ENCODE assay signal across 8 cellular contexts in genomic region chr12:46825526-46826414, GRCh38. TPM values are rescaled to one million over a fixed set of nuclear protein-coding genes. Genes with fewer than 3 reads are reported as not detected.
DNase-seq lines count a peak whose midpoint lies in the region; ATAC-seq, FAIRE-seq and TF ChIP-seq lines count a peak whose summit lies in the region.

TSS of gene SLC38A4 (minus strand) at chr12:46825997. CDS start at chr12:46793071, 32,926 bp downstream.

- intact Hi-C loops in gastrocnemius medialis (cut with DNase I; ENCODE audit: low total_unique reads) = loop anchor here (2.0 kb wide), 1 partner anchor 149 kb away; no protein-coding TSS in a partner anchor

- H3K36me3 ChIP-seq in iPS-15b (ENCODE audit: control insufficient read depth, insufficient read depth, low read length) = no peaks in the 10 kb centered on the region
- no peaks in the 10 kb centered on the region for H3K36me3 ChIP-seq in gastrocnemius medialis
- H3K36me3 ChIP-seq in effector memory CD4-positive, alpha-beta T cell (ENCODE audit: control insufficient read depth, insufficient read depth, low read length) = no peaks in the 10 kb centered on the region

- H3K27me3 ChIP-seq in iPS-15b (ENCODE audit: control insufficient read depth, insufficient read depth, low read length) = peaks cover 58% of the 10 kb centered on the region
- no peaks in the 10 kb centered on the region for H3K27me3 ChIP-seq in gastrocnemius medialis
- H3K27me3 ChIP-seq in effector memory CD4-positive, alpha-beta T cell (replicated peaks; ENCODE audit: control insufficient read depth, insufficient read depth, low read length, poor library complexity, severe bottlenecking) = peaks cover 11% of the 10 kb centered on the region

- no peak for TF ChIP-seq POLR2A in H54 (IDR thresholded peaks at IDR 0.05; ENCODE audit: low read depth, low read length)
- no peak for TF ChIP-seq POLR2A in gastrocnemius medialis (IDR thresholded peaks at IDR 0.05)

- H3K4me1 ChIP-seq in iPS-15b (ENCODE audit: control insufficient read depth, insufficient read depth, low read length) (peaks cover 7% of the 10 kb centered on the region), gastrocnemius medialis (peaks cover 12 to 29% of the 10 kb centered on the region in 2 donors)
- H3K4me1 ChIP-seq in effector memory CD4-positive, alpha-beta T cell (ENCODE audit: control insufficient read depth, insufficient read depth, low read length, poor library complexity, severe bottlenecking) = no peaks in the 10 kb centered on the region

- peak in 3 of 5 experiments; percentile 23 to 50 (median 37) for TF ChIP-seq CTCF in gastrocnemius medialis (IDR thresholded peaks at IDR 0.05 in 4 of 5, conservative IDR thresholded peaks at IDR 0.05 in 1 of 5)

- H3K9me3 ChIP-seq in iPS-15b (ENCODE audit: control insufficient read depth, insufficient read depth, low read length) = no peaks in the 10 kb centered on the region
- no peaks in the 10 kb centered on the region for H3K9me3 ChIP-seq in gastrocnemius medialis
- H3K9me3 ChIP-seq in effector memory CD4-positive, alpha-beta T cell (ENCODE audit: control insufficient read depth, low read length) = no peaks in the 10 kb centered on the region

- H3K4me3 ChIP-seq in iPS-15b (ENCODE audit: low read depth, low read length) (peak within 1 kb of the TSS; percentile 58), gastrocnemius medialis (peak within 1 kb of the TSS; percentile 39 to 48 (median 44))
- H3K4me3 ChIP-seq in effector memory CD4-positive, alpha-beta T cell (ENCODE audit: insufficient read depth, low read depth, low read length, poor library complexity, severe bottlenecking) = no peak within 1 kb of the TSS

- peak; percentile 43 for DNase-seq in H54 (ENCODE audit: insufficient read length, low spot score)
- peak; percentile 48 for DNase-seq in astrocyte of the hippocampus (ENCODE audit: low read depth, low spot score)
- DNase-seq in gastrocnemius medialis = peak; percentile 7 to 50
- no peak for DNase-seq in SIG-M5 (lab: John Stamatoyannopoulos, UW)
- DNase-seq in effector memory CD4-positive, alpha-beta T cell = no peak
- DNase-seq in substantia nigra (lab: John Stamatoyannopoulos, UW) = no peak

- in situ Hi-C loops in gastrocnemius medialis (cut with MboI; ENCODE audit: low sequenced_read_pairs in 4 of 4) = no loop called here

- peak within 1 kb of the TSS in 3 of 4 donors; percentile 17 to 55 (median 48) for H3K27ac ChIP-seq in gastrocnemius medialis
- H3K27ac ChIP-seq in effector memory CD4-positive, alpha-beta T cell (ENCODE audit: insufficient read depth, low read length, poor library complexity, severe bottlenecking) = no peak within 1 kb of the TSS
- H3K27ac ChIP-seq in substantia nigra (ENCODE audit: low read depth, low read length, poor library complexity, severe bottlenecking) = no peak within 1 kb of the TSS

- FAIRE-seq in H54 (lab: Jason Lieb, UNC) = peak; percentile 62

- ATAC-seq in gastrocnemius medialis (peak; percentile 43 to 53), HG02870 (IDR thresholded peaks at IDR 0.05; ENCODE audit: unreplicated experiment) (no peak)

- H3K9ac ChIP-seq in iPS-15b (ENCODE audit: low read depth, low read length) = no peak within 1 kb of the TSS

RNA-seq across cellular contexts. Expression of gene SLC38A4, which starts in this region (rescaled TPM):
- total RNA-seq in gastrocnemius medialis = 10 to 100 TPM; 14.7 to 46.0 (median 23.0) TPM

Comparison
In these comparisons a context has a peak if more than half of its experiments do, and no peak if none do; other contexts are left out.
1. DNase-seq: peak in H54 (single experiment), astrocyte of the hippocampus (single experiment) and gastrocnemius medialis (2 of 2); none in SIG-M5 (single experiment), effector memory CD4-positive, alpha-beta T cell (0 of 3) and substantia nigra (0 of 49).
2. H3K27ac ChIP-seq: peak in gastrocnemius medialis (3 of 4); none in effector memory CD4-positive, alpha-beta T cell (single experiment) and substantia nigra (single experiment).